In genomic region chr2:128233790-128234395, GRCh38 we compare ENCODE assay signal across 9 cellular contexts.
DNase-seq lines count a peak whose midpoint lies in the region; FAIRE-seq and TF ChIP-seq lines count a peak whose summit lies in the region.
"Had no signal": no experiment of that assay in that cellular context is flagged by ENCODE, and none has a peak within 500 bp of the region (broad histone marks: within the 10 kb centered on the region; RNA-seq: fewer than 3 reads in every experiment).

No MANE protein-coding gene starts in this region.

- H3K4me1 ChIP-seq in ES-I3 (ENCODE audit: insufficient read depth, low read length) (no peaks in the 10 kb centered on the region; the same call in 1 of the 2 replicates), HUES64 (ENCODE audit: insufficient read depth, low read length) (no peaks in the 10 kb centered on the region), neural progenitor cell (peaks cover 6% of the 10 kb centered on the region)

- H3K9me3 Mint-ChIP-seq in MCF 10A (ENCODE audit: unreplicated experiment) (no peaks in the 10 kb centered on the region), neural progenitor cell (no peaks in the 10 kb centered on the region)

- H3K4me1 Mint-ChIP-seq in MCF 10A (ENCODE audit: insufficient read depth, unreplicated experiment) = peaks cover 8% of the 10 kb centered on the region
- peaks cover 7% of the 10 kb centered on the region for H3K4me1 Mint-ChIP-seq in neural progenitor cell

- no peaks in the 10 kb centered on the region for H3F3A ChIP-seq in neural progenitor cell (ENCODE audit: low read depth)

- H3K27me3 ChIP-seq in HUES64 (ENCODE audit: insufficient read depth, low read length) (peaks cover 22% of the 10 kb centered on the region), neural progenitor cell (peaks cover 31% of the 10 kb centered on the region)
- H3K27me3 ChIP-seq: vagina had no signal

- H3K4me2 ChIP-seq in neural progenitor cell = peak overlapping the region; percentile 83

- H3K27ac Mint-ChIP-seq in MCF 10A (ENCODE audit: low read depth, unreplicated experiment) (no peak overlapping the region), neural progenitor cell (no peak overlapping the region)

- no TSS peak for BruUV-seq in MCF 10A (replicated peaks; lab: Mats Ljungman, UMichigan)

- POLR2A ChIA-PET in MCF 10A (lab: Yijun Ruan, JAX) = interaction anchor here (0.8 kb wide), 1 partner anchor 334 kb away, joined by 4 read pairs; no protein-coding TSS in a partner anchor

- no peak for FAIRE-seq in GM12892 (lab: Jason Lieb, UNC)

- H3K4me3 ChIP-seq in HUES64 (ENCODE audit: low read length) (peak overlapping the region; percentile 78), neural progenitor cell (peak overlapping the region; percentile 67)

- H3K4me3 Mint-ChIP-seq in MCF 10A (ENCODE audit: unreplicated experiment) = peak overlapping the region; percentile 68
- H3K4me3 Mint-ChIP-seq in neural progenitor cell = peak overlapping the region; percentile 89

- no peak for TF ChIP-seq CTCF in MCF 10A (IDR thresholded peaks at IDR 0.05; ENCODE audit: unreplicated experiment)
- TF ChIP-seq CTCF in neural progenitor cell (IDR thresholded peaks at IDR 0.05) = no peak

- H2AFZ ChIP-seq in neural progenitor cell (replicated peaks) = no peak overlapping the region

- CTCF ChIA-PET in MCF 10A (lab: Yijun Ruan, JAX) = interaction anchor here (0.6 to 1.5 kb wide), 18 partner anchors 9 to 1771 kb away, joined by 3 to 8 read pairs (median 4); no protein-coding TSS in a partner anchor

- H3K9me3 ChIP-seq in ES-I3 (ENCODE audit: control insufficient read depth, insufficient read depth, low read length) = no peaks in the 10 kb centered on the region
- no peaks in the 10 kb centered on the region for H3K9me3 ChIP-seq in HUES64 (ENCODE audit: insufficient read depth, low read depth, low read length)
- no peaks in the 10 kb centered on the region for H3K9me3 ChIP-seq in neural progenitor cell (ENCODE audit: low read depth)
- H3K9me3 ChIP-seq: vagina had no signal

- no peaks in the 10 kb centered on the region for H3K79me2 ChIP-seq in neural progenitor cell (ENCODE audit: low read depth)

- intact Hi-C loops in MCF 10A (cut with micrococcal nuclease) = loop anchor here (1.0 kb wide), 1 partner anchor 171 kb away; no protein-coding TSS in a partner anchor

- H3K27me3 Mint-ChIP-seq in MCF 10A (ENCODE audit: insufficient read depth, unreplicated experiment) (no peaks in the 10 kb centered on the region), neural progenitor cell (ENCODE audit: insufficient read depth, low read depth) (peaks cover 5% of the 10 kb centered on the region)

- H3K9ac ChIP-seq in ES-I3 (ENCODE audit: low read depth, low read length) = peak overlapping the region; percentile 67; the same call in 1 of the 2 replicates
- H3K9ac ChIP-seq in HUES64 (ENCODE audit: low read depth, low read length) = no peak overlapping the region
- H3K9ac ChIP-seq in neural progenitor cell = no peak overlapping the region

- H3K36me3 ChIP-seq in ES-I3 (ENCODE audit: insufficient read depth, low read length) (no peaks in the 10 kb centered on the region), HUES64 (ENCODE audit: insufficient read depth, low read length) (no peaks in the 10 kb centered on the region), neural progenitor cell (no peaks in the 10 kb centered on the region)
- H3K36me3 ChIP-seq: vagina had no signal

- DNase-seq in MCF 10A (ENCODE audit: unreplicated experiment) (no peak), neural progenitor cell (ENCODE audit: low spot score) (no peak), SHP77 treated with DMSO at 0.1 percent for 48 hours (lab: John Stamatoyannopoulos, UW) (no peak), GM12892 (ENCODE audit: insufficient read length) (no peak), ureter (ENCODE audit: low spot score) (no peak), islet precursor cell (no peak)

- H3K36me3 Mint-ChIP-seq in MCF 10A (ENCODE audit: insufficient read depth, unreplicated experiment) (no peaks in the 10 kb centered on the region), neural progenitor cell (no peaks in the 10 kb centered on the region)

- WGBS in HUES64 = 63% methylated on average over 7 of the region's 11 CpGs

- no peaks in the 10 kb centered on the region for H4K20me1 ChIP-seq in neural progenitor cell (ENCODE audit: low read depth)

- no peak for TF ChIP-seq POLR2A in GM12892 (IDR thresholded peaks at IDR 0.05; ENCODE audit: low read depth, low read length)

- H3K27ac ChIP-seq in HUES64 (ENCODE audit: low read depth, low read length) = no peak overlapping the region
- H3K27ac ChIP-seq in neural progenitor cell = no peak overlapping the region
